ENCODE assay signal across 1 cellular context in genomic region chr3:141784096-141784495, GRCh38.
TF ChIP-seq lines count a peak whose summit lies in the region.

No MANE protein-coding gene starts in this region.

TF ChIP-seq in GM23338, 12 proteins besides CTCF, POLR2A, EP300 and RAD21 (continued from another document):
- no peak for TF ChIP-seq REST (IDR thresholded peaks at IDR 0.05; ENCODE audit: unreplicated experiment)
